Comparison of ENCODE assay signal across 22 cellular contexts in genomic region chr14:93323597-93323992, GRCh38. TPM values are rescaled to one million over a fixed set of nuclear protein-coding genes. Genes with fewer than 3 reads are reported as not detected.
DNase-seq lines count a peak whose midpoint lies in the region; ATAC-seq and TF ChIP-seq lines count a peak whose summit lies in the region.
"Had no signal": no experiment of that assay in that cellular context is flagged by ENCODE, and none has a peak within 500 bp of the region (broad histone marks: within the 10 kb centered on the region; RNA-seq: fewer than 3 reads in every experiment).

No MANE protein-coding gene starts in this region.

- no peaks in the 10 kb centered on the region; the same call in 2 of the 3 replicates for H3K36me3 Mint-ChIP-seq in GM23338 (ENCODE audit: low read depth)
- no peaks in the 10 kb centered on the region for H3K36me3 Mint-ChIP-seq in chondrocyte (ENCODE audit: low read depth)
- peaks cover 13 to 26% of the 10 kb centered on the region in 2 donors for H3K36me3 Mint-ChIP-seq in stimulated activated naive B cell treated with anti-CD40 and anti-IgM and Interleukin-4, amounts not matched to agents 10 μg/mL and 1 μg/mL and 100 μg/mL, for 72 hours

- peaks cover 18% of the 10 kb centered on the region; the same call in 1 of the 2 replicates for H4K20me1 ChIP-seq in GM23338 (replicated peaks; ENCODE audit: insufficient read depth)
- no peaks in the 10 kb centered on the region; the same call in 1 of the 2 replicates for H4K20me1 ChIP-seq in OCI-LY1 (ENCODE audit: insufficient read depth, low read length)

- H3K9me2 ChIP-seq in GM23338 (ENCODE audit: insufficient read depth) (no peaks in the 10 kb centered on the region), OCI-LY1 (ENCODE audit: low read depth, low read length) (no peaks in the 10 kb centered on the region)

- DNase-seq in GM23338 (ENCODE audit: low spot score) (no peak), chondrocyte (ENCODE audit: low spot score) (no peak), glomerular visceral epithelial cell (ENCODE audit: extremely low spot score) (no peak), tibial nerve (ENCODE audit: low spot score in 2 of 2) (no peak), NCI-H2171 treated with DMSO at 0.1 percent for 48 hours (lab: John Stamatoyannopoulos, UW) (no peak)
- no peak for DNase-seq in stimulated activated naive B cell treated with anti-CD40 and anti-IgM and Interleukin-4, amounts not matched to agents 10 μg/mL and 1 μg/mL and 100 μg/mL, for 72 hours
- DNase-seq: AML-193, COR-L47, DMS 273 treated with DMSO at 0.1 percent for 48 hours, DND-41, NCI-H1092, NCI-H1436 treated with DMSO at 0.1 percent for 48 hours, NCI-H2029 had no signal

- TF ChIP-seq EP300 in tibial nerve (IDR thresholded peaks at IDR 0.05), result no peak

- H3K27ac ChIP-seq in GM23338 (ENCODE audit: low read depth), result no peak overlapping the region
- H3K27ac ChIP-seq in OCI-LY1 (ENCODE audit: low read depth, low read length, poor library complexity, severe bottlenecking), result peak overlapping the region; percentile 32
- no peak overlapping the region for H3K27ac ChIP-seq in tibial nerve
- H3K27ac ChIP-seq: C4-2B, KMS-11 had no signal

- H3K27me3 Mint-ChIP-seq in GM23338 (ENCODE audit: insufficient read depth, low read depth, poor library complexity) (peaks cover 4% of the 10 kb centered on the region), chondrocyte (ENCODE audit: low read depth) (no peaks in the 10 kb centered on the region)
- H3K27me3 Mint-ChIP-seq in stimulated activated naive B cell treated with anti-CD40 and anti-IgM and Interleukin-4, amounts not matched to agents 10 μg/mL and 1 μg/mL and 100 μg/mL, for 72 hours, result no peaks in the 10 kb centered on the region

- no peak overlapping the region for H3K9ac ChIP-seq in OCI-LY1 (ENCODE audit: low read length)
- H3K9ac ChIP-seq: KMS-11 had no signal

- no peak overlapping the region for H3K4me3 Mint-ChIP-seq in GM23338
- H3K4me3 Mint-ChIP-seq in chondrocyte (ENCODE audit: unreplicated experiment), result no peak overlapping the region
- no peak overlapping the region for H3K4me3 Mint-ChIP-seq in stimulated activated naive B cell treated with anti-CD40 and anti-IgM and Interleukin-4, amounts not matched to agents 10 μg/mL and 1 μg/mL and 100 μg/mL, for 72 hours

- H3K9me3 Mint-ChIP-seq in GM23338, result no peaks in the 10 kb centered on the region
- no peaks in the 10 kb centered on the region for H3K9me3 Mint-ChIP-seq in chondrocyte (ENCODE audit: low read depth)
- H3K9me3 Mint-ChIP-seq in stimulated activated naive B cell treated with anti-CD40 and anti-IgM and Interleukin-4, amounts not matched to agents 10 μg/mL and 1 μg/mL and 100 μg/mL, for 72 hours, result no peaks in the 10 kb centered on the region

- whole genome bisulfite sequencing in tibial nerve, 2 donors, result 89 to 92% methylated on average over 4 of the region's 4 CpGs

- H3K27ac Mint-ChIP-seq in GM23338, result 0 out of 2 replicates have a peak overlapping the region, but pooled peaks have one; percentile 13
- H3K27ac Mint-ChIP-seq in chondrocyte (ENCODE audit: unreplicated experiment), result peak overlapping the region; percentile 27
- H3K27ac Mint-ChIP-seq in stimulated activated naive B cell treated with anti-CD40 and anti-IgM and Interleukin-4, amounts not matched to agents 10 μg/mL and 1 μg/mL and 100 μg/mL, for 72 hours, result peak overlapping the region; percentile 51

- H3K79me2 ChIP-seq in GM23338 (replicated peaks; ENCODE audit: insufficient read depth) (peaks cover 100% of the 10 kb centered on the region), OCI-LY1 (ENCODE audit: insufficient read depth, low read length) (peaks cover 93% of the 10 kb centered on the region)

- TF ChIP-seq CTCF in GM23338 (conservative IDR thresholded peaks at IDR 0.05; ENCODE audit: low read depth in 2 of 2), result no peak
- TF ChIP-seq CTCF in OCI-LY1 (IDR thresholded peaks at IDR 0.05; ENCODE audit: low read length), result no peak
- no peak for TF ChIP-seq CTCF in chondrocyte (IDR thresholded peaks at IDR 0.05)
- TF ChIP-seq CTCF in tibial nerve (IDR thresholded peaks at IDR 0.05), result no peak

- H3K4me1 ChIP-seq in GM23338 (ENCODE audit: insufficient read depth) (peaks cover 11% of the 10 kb centered on the region), OCI-LY1 (ENCODE audit: insufficient read depth, low read length, severe bottlenecking) (peaks cover 30% of the 10 kb centered on the region), tibial nerve (peaks cover 0 to 46% (median 4%) of the 10 kb centered on the region in 4 donors)

- H3K4me3 ChIP-seq in GM23338 (no peak overlapping the region), OCI-LY1 (ENCODE audit: low read depth, low read length, poor library complexity, severe bottlenecking) (no peak overlapping the region), tibial nerve (no peak overlapping the region)

- H3K4me2 ChIP-seq in GM23338, result no peak overlapping the region
- H3K4me2 ChIP-seq in OCI-LY1 (ENCODE audit: low read length), result no peak overlapping the region
- H3K4me2 ChIP-seq: KMS-11 had no signal

- H3K4me1 Mint-ChIP-seq in GM23338 (peaks cover 20% of the 10 kb centered on the region), chondrocyte (ENCODE audit: low read depth) (peaks cover 34% of the 10 kb centered on the region)
- peaks cover 28 to 77% of the 10 kb centered on the region in 2 donors for H3K4me1 Mint-ChIP-seq in stimulated activated naive B cell treated with anti-CD40 and anti-IgM and Interleukin-4, amounts not matched to agents 10 μg/mL and 1 μg/mL and 100 μg/mL, for 72 hours

- no peak for ATAC-seq in GM23338
- peak in 1 of 2 donors; percentile 52 for ATAC-seq in stimulated activated naive B cell treated with anti-CD40 and anti-IgM and Interleukin-4, amounts not matched to agents 10 μg/mL and 1 μg/mL and 100 μg/mL, for 72 hours (replicated peaks)

- no peaks in the 10 kb centered on the region; the same call in 1 of the 2 replicates for H3K36me3 ChIP-seq in GM23338 (ENCODE audit: insufficient read depth)
- H3K36me3 ChIP-seq in OCI-LY1 (ENCODE audit: insufficient read depth, low read length), result peaks cover 14% of the 10 kb centered on the region
- peaks cover 0 to 3% (median 0%) of the 10 kb centered on the region in 3 donors for H3K36me3 ChIP-seq in tibial nerve

- no peaks in the 10 kb centered on the region for H3K9me3 ChIP-seq in OCI-LY1 (ENCODE audit: low read length)
- no peaks in the 10 kb centered on the region for H3K9me3 ChIP-seq in tibial nerve

- H3F3A ChIP-seq in GM23338 (replicated peaks; ENCODE audit: low read depth) (no peaks in the 10 kb centered on the region), OCI-LY1 (ENCODE audit: insufficient read depth, low read length) (no peaks in the 10 kb centered on the region)

- H2AFZ ChIP-seq in GM23338 (no peak overlapping the region), OCI-LY1 (ENCODE audit: low read length) (no peak overlapping the region)

- no peak for TF ChIP-seq POLR2A in tibial nerve (IDR thresholded peaks at IDR 0.05)

- H3K27me3 ChIP-seq in GM23338 (ENCODE audit: insufficient read depth) (no peaks in the 10 kb centered on the region), OCI-LY1 (ENCODE audit: insufficient read depth, low read length) (no peaks in the 10 kb centered on the region), tibial nerve (no peaks in the 10 kb centered on the region)

TF ChIP-seq in GM23338, 12 proteins besides CTCF, POLR2A, EP300 and RAD21 (continues in another document):
- no peak for TF ChIP-seq ETS1 (IDR thresholded peaks at IDR 0.05)
- no peak for TF ChIP-seq ZNF114 (CRISPR knock-in tag; IDR thresholded peaks at IDR 0.05)
- no peak for TF ChIP-seq ZNF331 (CRISPR knock-in tag; IDR thresholded peaks at IDR 0.05; ENCODE audit: low read depth)
- no peak for TF ChIP-seq REST (IDR thresholded peaks at IDR 0.05; ENCODE audit: unreplicated experiment)

RNA-seq across cellular contexts. Expression of gene BTBD7, which starts 9.2 kb away (rescaled TPM):
- total RNA-seq in GM23338 (2014; rRNA removed; shearing (Covaris generic)), result 31.3 and 32.8 TPM in 2 replicates
- polyA plus RNA-seq in GM23338 (2016; fragmentation: Nextera tagmentation; extraction: Ambion mirVana), result 24.4 and 28.9 TPM in 2 replicates
- total RNA-seq in chondrocyte (43.5 to 57.9 TPM (median 44.4 TPM) in 3 replicates), tibial nerve (10 to 100 TPM; 20.1 to 27.8 (median 23.2) TPM)

RNA-seq across cellular contexts. Expression of gene COX8C, which starts 23.4 kb away (rescaled TPM):
- not detected in 2 replicates for total RNA-seq in GM23338 (2014; rRNA removed; shearing (Covaris generic))
- 0.73 TPM in 1 of 2 replicates, not detected in the other for polyA plus RNA-seq in GM23338 (2016; fragmentation: Nextera tagmentation; extraction: Ambion mirVana)
- total RNA-seq in chondrocyte, result not detected in 3 replicates
- total RNA-seq in tibial nerve, result not detected
- total RNA-seq: G401; H4; HT-29; MCF 10A; NCI-H460; T-helper 1 cell treated with Interleukin-12 subunit alpha and Interleukin-12 subunit beta and Interleukin-4 antibody, amounts not matched to agents 30 ng/mL and 1 ng/mL, for 36 hours had no signal
